In the genomic region with DNA sequence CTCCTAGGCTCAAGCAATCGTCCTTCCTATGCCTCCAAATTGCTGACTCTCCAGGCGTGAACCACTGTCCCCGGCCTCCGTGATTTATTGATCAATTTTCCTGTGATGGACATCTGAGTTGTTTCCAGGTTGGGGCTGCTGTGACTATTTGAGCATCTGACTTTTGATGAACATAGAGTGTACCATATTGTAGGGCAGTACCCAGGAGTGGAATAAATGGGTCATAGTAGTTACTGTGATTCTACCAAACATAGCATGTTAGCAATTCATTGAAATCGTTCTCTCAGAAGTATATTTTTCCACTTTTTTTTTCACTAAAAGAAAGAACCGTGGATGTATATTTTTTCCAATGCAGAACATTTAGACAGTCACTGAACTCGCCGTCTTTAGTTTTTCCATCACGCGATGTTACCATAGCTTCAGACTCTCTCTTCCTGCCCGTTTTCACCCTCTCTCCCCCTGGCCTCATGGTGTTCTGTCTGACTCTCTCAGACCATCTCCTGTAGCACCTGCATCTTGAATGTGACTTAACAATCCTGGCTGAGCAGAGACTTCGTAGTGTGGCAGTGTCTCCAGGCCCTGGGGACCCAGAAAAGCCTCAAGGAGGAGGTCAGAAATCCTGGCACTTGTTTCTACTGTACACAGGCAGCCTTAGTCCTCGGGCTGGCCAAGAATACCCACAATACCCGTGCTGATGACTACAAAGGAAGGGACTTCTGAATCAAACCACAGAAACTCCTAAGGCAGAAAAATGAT, we compare ENCODE assay signal across 17 cellular contexts. TPM values are rescaled to one million over a fixed set of nuclear protein-coding genes. Genes with fewer than 3 reads are reported as not detected.
DNase-seq lines count a peak whose midpoint lies in the region; ATAC-seq and TF ChIP-seq lines count a peak whose summit lies in the region.
"Had no signal": no experiment of that assay in that cellular context is flagged by ENCODE, and none has a peak within 500 bp of the region (broad histone marks: within the 10 kb centered on the region; RNA-seq: fewer than 3 reads in every experiment).

No MANE protein-coding gene starts in this region.

- intact Hi-C loops in natural killer cell (cut with micrococcal nuclease) (no loop called here), PC-3 (cut with micrococcal nuclease) (no loop called here)
- intact Hi-C loops in dendritic cell treated with granulocyte-macrophage colony-stimulating factor and Interleukin-4, amounts not matched to agents 40 ng/mL and 50 ng/mL, for 4 days (cut with micrococcal nuclease), result no loop called here

- H3K9me2 ChIP-seq in PC-3 (replicated peaks; ENCODE audit: low read length), result no peaks in the 10 kb centered on the region

- H3K36me3 ChIP-seq in PC-3 (ENCODE audit: low read depth, low read length), result no peaks in the 10 kb centered on the region
- H3K36me3 ChIP-seq: adrenal gland, neutrophil, suprapubic skin had no signal

- TF ChIP-seq CTCF in natural killer cell (IDR thresholded peaks at IDR 0.05), result no peak
- no peak for TF ChIP-seq CTCF in PC-3 (conservative IDR thresholded peaks at IDR 0.05; ENCODE audit: low read depth, low read length)

- ATAC-seq in natural killer cell treated with Interleukin-12 subunit alpha and Interleukin-12 subunit beta and Interleukin-15 and Interleukin-18, amount 100 ng/mL, for 72 hours, result no peak
- ATAC-seq in natural killer cell (no peak), HG03442 (IDR thresholded peaks at IDR 0.05; ENCODE audit: unreplicated experiment) (no peak), PC-3 (no peak)
- no peak for ATAC-seq in stimulated activated naive CD8-positive, alpha-beta T cell treated with anti-CD3 and anti-CD28 coated beads, Interleukin-15, amount 100 ng/mL, for 72 hours
- ATAC-seq: sciatic nerve had no signal

- H3K4me3 Mint-ChIP-seq in natural killer cell treated with Interleukin-12 subunit alpha and Interleukin-12 subunit beta and Interleukin-15 and Interleukin-18, amount 100 ng/mL, for 72 hours, result no peak overlapping the region
- H3K4me3 Mint-ChIP-seq in natural killer cell, result no peak overlapping the region
- no peak overlapping the region for H3K4me3 Mint-ChIP-seq in dendritic cell treated with granulocyte-macrophage colony-stimulating factor and Interleukin-4, amounts not matched to agents 40 ng/mL and 50 ng/mL, for 4 days
- peak overlapping the region in 1 of 2 donors; percentile 6 for H3K4me3 Mint-ChIP-seq in stimulated activated naive CD8-positive, alpha-beta T cell treated with anti-CD3 and anti-CD28 coated beads, Interleukin-15, amount 100 ng/mL, for 72 hours
- H3K4me3 Mint-ChIP-seq: immature natural killer cell had no signal

- H3K9ac ChIP-seq in PC-3 (ENCODE audit: low read length), result no peak overlapping the region

- no TSS peak for BruUV-seq in PC-3 (replicated peaks; lab: Mats Ljungman, UMichigan)

- H3K79me2 ChIP-seq in PC-3 (ENCODE audit: low read length), result no peaks in the 10 kb centered on the region

- peaks cover 17 to 35% of the 10 kb centered on the region in 2 donors for H3K4me1 Mint-ChIP-seq in natural killer cell treated with Interleukin-12 subunit alpha and Interleukin-12 subunit beta and Interleukin-15 and Interleukin-18, amount 100 ng/mL, for 72 hours (ENCODE audit: low read depth in 2 of 2)
- peaks cover 11 to 23% of the 10 kb centered on the region in 2 donors for H3K4me1 Mint-ChIP-seq in natural killer cell
- H3K4me1 Mint-ChIP-seq in dendritic cell treated with granulocyte-macrophage colony-stimulating factor and Interleukin-4, amounts not matched to agents 40 ng/mL and 50 ng/mL, for 4 days (ENCODE audit: low read depth), result peaks cover 41% of the 10 kb centered on the region
- H3K4me1 Mint-ChIP-seq in stimulated activated naive CD8-positive, alpha-beta T cell treated with anti-CD3 and anti-CD28 coated beads, Interleukin-15, amount 100 ng/mL, for 72 hours, result peaks cover 42% of the 10 kb centered on the region

- POLR2A ChIA-PET in PC-3 (lab: Charles Lee; ENCODE audit: unreplicated experiment), result no interaction called here

- no peak overlapping the region for H3K4me2 ChIP-seq in PC-3 (ENCODE audit: low read length)

- H3K4me1 ChIP-seq in PC-3 (ENCODE audit: insufficient read depth, low read length), result no peaks in the 10 kb centered on the region
- H3K4me1 ChIP-seq: adrenal gland had no signal

- CTCF ChIA-PET in PC-3 (lab: Charles Lee), result no interaction called here

- no peaks in the 10 kb centered on the region for H3K27me3 ChIP-seq in PC-3 (ENCODE audit: low read length)

- H3F3A ChIP-seq in PC-3 (ENCODE audit: low read length, unreplicated experiment), result no peaks in the 10 kb centered on the region

- H2AFZ ChIP-seq in PC-3 (ENCODE audit: low read length), result no peak overlapping the region

- H3K27me3 Mint-ChIP-seq in natural killer cell treated with Interleukin-12 subunit alpha and Interleukin-12 subunit beta and Interleukin-15 and Interleukin-18, amount 100 ng/mL, for 72 hours, result peaks cover 5 to 15% of the 10 kb centered on the region in 2 donors
- peaks cover 8 to 11% of the 10 kb centered on the region in 2 donors for H3K27me3 Mint-ChIP-seq in natural killer cell (ENCODE audit: low read depth in 2 of 2)
- H3K27me3 Mint-ChIP-seq in dendritic cell treated with granulocyte-macrophage colony-stimulating factor and Interleukin-4, amounts not matched to agents 40 ng/mL and 50 ng/mL, for 4 days, result peaks cover 11% of the 10 kb centered on the region
- peaks cover 41% of the 10 kb centered on the region for H3K27me3 Mint-ChIP-seq in stimulated activated naive CD8-positive, alpha-beta T cell treated with anti-CD3 and anti-CD28 coated beads, Interleukin-15, amount 100 ng/mL, for 72 hours

- H3K36me3 Mint-ChIP-seq in natural killer cell treated with Interleukin-12 subunit alpha and Interleukin-12 subunit beta and Interleukin-15 and Interleukin-18, amount 100 ng/mL, for 72 hours, result no peaks in the 10 kb centered on the region
- no peaks in the 10 kb centered on the region for H3K36me3 Mint-ChIP-seq in natural killer cell
- H3K36me3 Mint-ChIP-seq in dendritic cell treated with granulocyte-macrophage colony-stimulating factor and Interleukin-4, amounts not matched to agents 40 ng/mL and 50 ng/mL, for 4 days (ENCODE audit: low read depth), result peaks cover 15% of the 10 kb centered on the region
- H3K36me3 Mint-ChIP-seq: immature natural killer cell had no signal

- H3K9me3 ChIP-seq in PC-3 (ENCODE audit: low read length), result no peaks in the 10 kb centered on the region
- H3K9me3 ChIP-seq: adrenal gland, neutrophil, suprapubic skin had no signal

- no peaks in the 10 kb centered on the region for H4K20me1 ChIP-seq in PC-3 (ENCODE audit: low read length)

- DNase-seq in natural killer cell treated with Interleukin-12 subunit alpha and Interleukin-12 subunit beta and Interleukin-15 and Interleukin-18, amount 100 ng/mL, for 72 hours (ENCODE audit: low spot score), result no peak
- DNase-seq in natural killer cell (no peak), EL (no peak), PC-3 (no peak)
- peak; percentile 13 to 32 for DNase-seq in activated CD4-positive, alpha-beta T cell treated with anti-CD3 and anti-CD28 coated beads, Interleukin-2, amount 50 U/mL, for 4 hours
- no peak for DNase-seq in stimulated activated naive CD8-positive, alpha-beta T cell treated with anti-CD3 and anti-CD28 coated beads, Interleukin-15, amount 100 ng/mL, for 72 hours
- DNase-seq: adrenal gland, immature natural killer cell, KBM-7, NCI-H1417, NCI-H510A had no signal

- H3K4me3 ChIP-seq in PC-3 (ENCODE audit: low read length), result no peak overlapping the region
- H3K4me3 ChIP-seq: adrenal gland, suprapubic skin had no signal

- H3K9me3 Mint-ChIP-seq in natural killer cell treated with Interleukin-12 subunit alpha and Interleukin-12 subunit beta and Interleukin-15 and Interleukin-18, amount 100 ng/mL, for 72 hours, result no peaks in the 10 kb centered on the region
- no peaks in the 10 kb centered on the region for H3K9me3 Mint-ChIP-seq in natural killer cell
- no peaks in the 10 kb centered on the region for H3K9me3 Mint-ChIP-seq in dendritic cell treated with granulocyte-macrophage colony-stimulating factor and Interleukin-4, amounts not matched to agents 40 ng/mL and 50 ng/mL, for 4 days
- no peaks in the 10 kb centered on the region for H3K9me3 Mint-ChIP-seq in stimulated activated naive CD8-positive, alpha-beta T cell treated with anti-CD3 and anti-CD28 coated beads, Interleukin-15, amount 100 ng/mL, for 72 hours

- peak overlapping the region; percentile 14 to 77 for H3K27ac Mint-ChIP-seq in natural killer cell treated with Interleukin-12 subunit alpha and Interleukin-12 subunit beta and Interleukin-15 and Interleukin-18, amount 100 ng/mL, for 72 hours
- no peak overlapping the region for H3K27ac Mint-ChIP-seq in natural killer cell
- peak overlapping the region; percentile 33 for H3K27ac Mint-ChIP-seq in dendritic cell treated with granulocyte-macrophage colony-stimulating factor and Interleukin-4, amounts not matched to agents 40 ng/mL and 50 ng/mL, for 4 days
- peak overlapping the region; percentile 40 to 89 for H3K27ac Mint-ChIP-seq in stimulated activated naive CD8-positive, alpha-beta T cell treated with anti-CD3 and anti-CD28 coated beads, Interleukin-15, amount 100 ng/mL, for 72 hours
- H3K27ac Mint-ChIP-seq: immature natural killer cell had no signal

- H3K27ac ChIP-seq in PC-3 (ENCODE audit: low read length), result no peak overlapping the region
- H3K27ac ChIP-seq: adrenal gland, neutrophil, suprapubic skin had no signal

RNA-seq across cellular contexts. Expression of gene RASGRP4, which starts 3.2 kb away (rescaled TPM):
- 1 to 10 TPM in 1 of 2 donors, not detected in 1; 1.9 TPM for total RNA-seq in natural killer cell treated with Interleukin-12 subunit alpha and Interleukin-12 subunit beta and Interleukin-15 and Interleukin-18, amount 100 ng/mL, for 72 hours
- total RNA-seq in natural killer cell (1 to 10 TPM; 2.3 to 9.3 (median 5.7) TPM), PC-3 (2014; rRNA removed) (not detected in 2 replicates)
- total RNA-seq: OCI-LY7 had no signal

RNA-seq across cellular contexts. Expression of gene RYR1, which starts 4.3 kb away (rescaled TPM):
- total RNA-seq in natural killer cell treated with Interleukin-12 subunit alpha and Interleukin-12 subunit beta and Interleukin-15 and Interleukin-18, amount 100 ng/mL, for 72 hours, result under 1 TPM; 0.22 to 0.33 TPM
- total RNA-seq in natural killer cell (1 to 10 TPM in 1 of 3 donors, under 1 TPM in 2; 0.05 to 1.0 (median 0.65) TPM), PC-3 (2014; rRNA removed) (not detected in 2 replicates)

RNA-seq across cellular contexts. Expression of gene FAM98C, which starts 26.3 kb away (rescaled TPM):
- 10 to 100 TPM; 21.8 to 25.8 TPM for total RNA-seq in natural killer cell treated with Interleukin-12 subunit alpha and Interleukin-12 subunit beta and Interleukin-15 and Interleukin-18, amount 100 ng/mL, for 72 hours
- total RNA-seq in natural killer cell (10 to 100 TPM; 36.9 to 42.1 (median 41.6) TPM), PC-3 (2014; rRNA removed) (23.5 and 53.6 TPM in 2 replicates)

RNA-seq across cellular contexts. Expression of gene SPRED3, which starts 40.7 kb away (rescaled TPM):
- total RNA-seq in natural killer cell treated with Interleukin-12 subunit alpha and Interleukin-12 subunit beta and Interleukin-15 and Interleukin-18, amount 100 ng/mL, for 72 hours, result 1 to 10 TPM; 2.5 to 4.6 TPM
- total RNA-seq in natural killer cell (1 to 10 TPM; 1.1 to 4.2 (median 1.3) TPM), PC-3 (2014; rRNA removed) (3.1 and 4.1 TPM in 2 replicates)

RNA-seq across cellular contexts. Expression of gene GGN, which starts 41.4 kb away (rescaled TPM):
- under 1 TPM in 1 of 2 donors, not detected in 1; 0.24 TPM for total RNA-seq in natural killer cell treated with Interleukin-12 subunit alpha and Interleukin-12 subunit beta and Interleukin-15 and Interleukin-18, amount 100 ng/mL, for 72 hours
- total RNA-seq in natural killer cell (not detected), PC-3 (2014; rRNA removed) (0.29 and 0.73 TPM in 2 replicates)
- total RNA-seq: OCI-LY7 had no signal

Comparison
In these comparisons a context has a peak if more than half of its experiments do, and no peak if none do; other contexts are left out.
1. H3K27ac Mint-ChIP-seq: peak in natural killer cell treated with Interleukin-12 subunit alpha and Interleukin-12 subunit beta and Interleukin-15 and Interleukin-18, amount 100 ng/mL, for 72 hours (2 of 2), dendritic cell treated with granulocyte-macrophage colony-stimulating factor and Interleukin-4, amounts not matched to agents 40 ng/mL and 50 ng/mL, for 4 days (single experiment) and stimulated activated naive CD8-positive, alpha-beta T cell treated with anti-CD3 and anti-CD28 coated beads, Interleukin-15, amount 100 ng/mL, for 72 hours (2 of 2); none in natural killer cell (0 of 2).
2. DNase-seq: peak in activated CD4-positive, alpha-beta T cell treated with anti-CD3 and anti-CD28 coated beads, Interleukin-2, amount 50 U/mL, for 4 hours (2 of 2); none in natural killer cell treated with Interleukin-12 subunit alpha and Interleukin-12 subunit beta and Interleukin-15 and Interleukin-18, amount 100 ng/mL, for 72 hours (single experiment), natural killer cell (single experiment), stimulated activated naive CD8-positive, alpha-beta T cell treated with anti-CD3 and anti-CD28 coated beads, Interleukin-15, amount 100 ng/mL, for 72 hours (0 of 2), EL (single experiment) and PC-3 (single experiment).